In the genomic region with DNA sequence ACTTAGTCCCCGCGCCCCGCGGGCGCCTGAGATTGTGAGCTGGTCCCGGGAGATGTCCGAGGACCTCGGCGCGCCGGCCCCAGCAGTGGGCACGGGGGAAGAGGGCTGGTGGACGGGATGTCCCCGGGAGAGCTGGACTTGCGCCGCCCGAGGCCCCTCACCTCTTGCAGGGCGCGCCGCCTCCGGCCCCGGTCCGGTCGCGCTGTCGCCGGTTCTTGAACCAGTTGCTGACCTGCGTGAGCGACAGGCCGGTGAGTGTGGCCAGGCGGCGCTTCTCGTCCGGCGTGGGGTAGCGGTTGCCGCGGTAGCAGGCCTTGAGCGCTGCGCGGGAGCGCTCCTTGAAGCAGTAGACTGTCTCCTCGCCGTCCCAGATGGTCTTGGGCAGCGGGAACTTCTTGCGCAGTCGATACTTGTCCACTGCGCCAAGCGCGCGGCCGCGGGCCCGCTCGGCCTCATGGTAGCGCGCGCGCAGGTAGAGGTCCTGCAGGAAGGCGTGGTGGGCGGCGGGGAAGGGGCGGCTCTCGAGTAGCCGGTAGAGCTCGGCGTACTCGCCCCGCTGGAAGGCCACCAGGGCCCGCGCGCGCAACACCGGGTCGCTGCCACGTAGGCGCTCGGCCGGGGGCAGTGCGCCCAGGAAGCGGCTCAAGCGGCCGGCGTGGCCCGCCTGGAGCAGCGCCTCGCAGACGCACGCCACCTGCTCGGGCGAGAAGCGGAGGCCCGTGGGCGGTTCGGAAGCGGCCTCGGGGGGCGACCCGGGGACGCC, we compare ENCODE assay signal across 1 cellular context.
TF ChIP-seq lines count a peak whose summit lies in the region.

No MANE protein-coding gene starts in this region.

TF ChIP-seq in SK-N-SH treated with all-trans-retinoic acid at 6 μM for 48 hours, 23 proteins besides CTCF, POLR2A, EP300 and RAD21 (continued from another document):
- no peak for TF ChIP-seq BACH2 (CRISPR knock-in tag; IDR thresholded peaks at IDR 0.05; ENCODE audit: borderline replicate concordance)
- no peak for TF ChIP-seq OSR1 (CRISPR knock-in tag; IDR thresholded peaks at IDR 0.05)
- no peak for TF ChIP-seq ARNTL (CRISPR knock-in tag; IDR thresholded peaks at IDR 0.05; ENCODE audit: borderline replicate concordance, low read depth)
